ENCODE assay signal across 22 cellular contexts in the genomic region with DNA sequence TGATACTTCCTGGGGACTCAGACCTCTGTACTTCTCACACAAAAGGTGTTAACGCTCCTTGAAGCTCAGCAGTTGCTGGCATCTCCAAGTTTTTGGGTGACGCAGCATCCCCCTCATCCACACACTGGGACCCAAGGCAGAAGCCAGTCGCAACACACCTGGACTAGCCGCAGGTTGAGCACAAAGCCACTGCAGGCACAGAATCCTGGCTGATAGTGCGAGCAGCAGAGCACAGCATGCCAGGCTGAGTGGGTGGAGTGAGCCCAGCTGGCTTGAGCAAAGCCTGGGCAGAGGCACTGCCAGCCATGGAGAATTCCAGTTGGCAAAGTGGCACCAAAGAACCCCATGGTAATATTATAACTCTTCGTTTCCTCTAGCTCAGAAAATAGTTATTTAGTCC.
DNase-seq lines count a peak whose midpoint lies in the region; ATAC-seq, FAIRE-seq and TF ChIP-seq lines count a peak whose summit lies in the region.
"Had no signal": no experiment of that assay in that cellular context is flagged by ENCODE, and none has a peak within 500 bp of the region (broad histone marks: within the 10 kb centered on the region; RNA-seq: fewer than 3 reads in every experiment).

No MANE protein-coding gene starts in this region.

- H3K27me3 ChIP-seq in H1 (replicated peaks in 1 of 4; ENCODE audit: control insufficient read depth in 3 of 4, extremely low read depth in 1 of 4, insufficient read depth in 3 of 4, low read length in 3 of 4) (no peaks in the 10 kb centered on the region), heart left ventricle (no peaks in the 10 kb centered on the region)
- H3K27me3 ChIP-seq: BLaER1 had no signal

- H3K4me3 ChIP-seq in H1 (ENCODE audit: extremely low read depth in 1 of 4, insufficient read depth in 2 of 4, low read depth in 3 of 4, low read length in 4 of 4): no peak overlapping the region
- no peak overlapping the region for H3K4me3 ChIP-seq in heart left ventricle
- H3K4me3 ChIP-seq: BLaER1, GM23248 had no signal

- no peak overlapping the region for H3K14ac ChIP-seq in H1 (ENCODE audit: insufficient read length)

- no peak overlapping the region for H2AK5ac ChIP-seq in H1 (ENCODE audit: low read depth, low read length)

- no peak overlapping the region for H3K23ac ChIP-seq in H1 (ENCODE audit: insufficient read length)

- H2BK15ac ChIP-seq in H1 (ENCODE audit: low read length): no peak overlapping the region

- no peak overlapping the region for H3K18ac ChIP-seq in H1 (ENCODE audit: extremely low read depth, low read length)

- H4K5ac ChIP-seq in H1 (ENCODE audit: insufficient read length, low read depth, low read length): no peak overlapping the region

- 0 out of 4 replicates have a peak, but pooled peaks cover 0 to under 1% of the 10 kb centered on the region in 2 experiments for H3K9me3 ChIP-seq in H1 (ENCODE audit: insufficient read depth in 2 of 2, low read depth in 1 of 2, low read length in 1 of 2)
- H3K9me3 ChIP-seq in heart left ventricle: peaks cover 0 to 6% (median 0%) of the 10 kb centered on the region in 12 donors
- H3K9me3 ChIP-seq: Caco-2 had no signal

- H2AFZ ChIP-seq in H1 (ENCODE audit: low read length): 0 out of 2 replicates have a peak overlapping the region, but pooled peaks have one; percentile 40
- H2AFZ ChIP-seq: GM23248 had no signal

- H3K9me3 Mint-ChIP-seq in nephron progenitor cell: peaks cover 4% of the 10 kb centered on the region
- H3K9me3 Mint-ChIP-seq in stimulated activated effector memory CD8-positive, alpha-beta T cell treated with anti-CD3 and anti-CD28 coated beads, Interleukin-12 subunit alpha, Interleukin-12 subunit beta, amount 100 ng/mL, for 72 hours: peaks cover 2% of the 10 kb centered on the region
- H3K9me3 Mint-ChIP-seq: CD8-positive, alpha-beta T cell had no signal

- intact Hi-C loops in heart left ventricle (cut with DNase I): no loop called here

- TF ChIP-seq RAD21 in H1 (IDR thresholded peaks at IDR 0.05 in 1 of 2, conservative IDR thresholded peaks at IDR 0.05 in 1 of 2; ENCODE audit: low read depth in 2 of 2, low read length in 2 of 2): no peak

- no peaks in the 10 kb centered on the region for H3K79me1 ChIP-seq in H1 (ENCODE audit: low read depth, low read length)

- H3K36me3 ChIP-seq in H1 (ENCODE audit: control insufficient read depth in 2 of 4, insufficient read depth in 4 of 4, low read length in 3 of 4) (peaks cover 0 to 4% (median 0%) of the 10 kb centered on the region in 4 experiments; a peak in 1 of 8 replicates), heart left ventricle (no peaks in the 10 kb centered on the region)
- H3K36me3 ChIP-seq: BLaER1 had no signal

- no peak overlapping the region for H3K9ac ChIP-seq in H1 (replicated peaks in 1 of 4; ENCODE audit: extremely low read depth in 1 of 4, low read depth in 3 of 4, low read length in 3 of 4)
- H3K9ac ChIP-seq: BLaER1, GM23248 had no signal

- no peak overlapping the region for H3K4me3 Mint-ChIP-seq in nephron progenitor cell
- no peak overlapping the region for H3K4me3 Mint-ChIP-seq in stimulated activated effector memory CD8-positive, alpha-beta T cell treated with anti-CD3 and anti-CD28 coated beads, Interleukin-12 subunit alpha, Interleukin-12 subunit beta, amount 100 ng/mL, for 72 hours
- H3K4me3 Mint-ChIP-seq: B cell; CD4-positive, CD25-positive, alpha-beta regulatory T cell; CD8-positive, alpha-beta T cell; H9 had no signal

- peak; percentile 21 for ATAC-seq in stimulated activated effector memory CD8-positive, alpha-beta T cell treated with anti-CD3 and anti-CD28 coated beads, Interleukin-12 subunit alpha, Interleukin-12 subunit beta, amount 100 ng/mL, for 72 hours
- no peak for ATAC-seq in heart left ventricle
- ATAC-seq: CD8-positive, alpha-beta T cell; HCT116 had no signal

- TF ChIP-seq EP300 in H1 (IDR thresholded peaks at IDR 0.05; ENCODE audit: borderline replicate concordance in 1 of 2, low read depth in 2 of 2, low read length in 2 of 2): no peak

- no peaks in the 10 kb centered on the region for H3K4me1 Mint-ChIP-seq in nephron progenitor cell
- H3K4me1 Mint-ChIP-seq in stimulated activated effector memory CD8-positive, alpha-beta T cell treated with anti-CD3 and anti-CD28 coated beads, Interleukin-12 subunit alpha, Interleukin-12 subunit beta, amount 100 ng/mL, for 72 hours: no peaks in the 10 kb centered on the region
- H3K4me1 Mint-ChIP-seq: B cell; CD4-positive, CD25-positive, alpha-beta regulatory T cell; H9 had no signal

- no peaks in the 10 kb centered on the region for H3K36me3 Mint-ChIP-seq in nephron progenitor cell (ENCODE audit: low read depth)
- H3K36me3 Mint-ChIP-seq in stimulated activated effector memory CD8-positive, alpha-beta T cell treated with anti-CD3 and anti-CD28 coated beads, Interleukin-12 subunit alpha, Interleukin-12 subunit beta, amount 100 ng/mL, for 72 hours: no peaks in the 10 kb centered on the region
- H3K36me3 Mint-ChIP-seq: CD4-positive, CD25-positive, alpha-beta regulatory T cell; CD8-positive, alpha-beta T cell had no signal

- no peaks in the 10 kb centered on the region for H3K27me3 Mint-ChIP-seq in nephron progenitor cell (ENCODE audit: low read depth, poor library complexity)
- H3K27me3 Mint-ChIP-seq: B cell; CD4-positive, CD25-positive, alpha-beta regulatory T cell had no signal

- H3K4ac ChIP-seq in H1 (replicated peaks; ENCODE audit: insufficient read length, low read depth, low read length): no peak overlapping the region

- no peak overlapping the region for H3K56ac ChIP-seq in H1 (replicated peaks; ENCODE audit: insufficient read length, low read depth, low read length)

- H2BK5ac ChIP-seq in H1 (ENCODE audit: low read depth, low read length): no peak overlapping the region

- no peak overlapping the region for H4K8ac ChIP-seq in H1 (ENCODE audit: extremely low read depth, insufficient read depth, low read length)

- in situ Hi-C loops in G401 (cut with HindIII; ENCODE audit: low sequenced_read_pairs): no loop called here

- no peaks in the 10 kb centered on the region for H4K20me1 ChIP-seq in H1 (replicated peaks in 1 of 2; ENCODE audit: control insufficient read depth in 1 of 2, insufficient read depth in 2 of 2, low read length in 2 of 2)
- H4K20me1 ChIP-seq: BLaER1 had no signal

- no peak overlapping the region for H2BK120ac ChIP-seq in H1 (replicated peaks; ENCODE audit: low read depth, low read length)

- H3K27ac ChIP-seq in H1 (ENCODE audit: low read depth, low read length) (no peak overlapping the region), heart left ventricle (no peak overlapping the region)
- H3K27ac ChIP-seq: BLaER1, C4-2B, GM23248 had no signal

- no peak overlapping the region for H3K4me2 ChIP-seq in H1 (ENCODE audit: insufficient read depth in 1 of 2, low read depth in 2 of 2, low read length in 2 of 2)
- H3K4me2 ChIP-seq: BLaER1 had no signal

- POLR2A ChIA-PET in H1 (lab: Charles Lee; ENCODE audit: partially characterized antibody): no interaction called here

- DNase-seq in G401 (ENCODE audit: low spot score) (peak; percentile 5), H1 (ENCODE audit: low read depth in 1 of 2, low spot score in 2 of 2) (no peak), nephron progenitor cell (no peak), GM19240 (ENCODE audit: insufficient read length, low spot score) (no peak), activated T-cell treated with anti-CD3 and anti-CD28 coated beads for 4 hours (no peak), GM03348 (ENCODE audit: low spot score) (no peak), heart left ventricle (no peak)
- no peak for DNase-seq in stimulated activated effector memory CD8-positive, alpha-beta T cell treated with anti-CD3 and anti-CD28 coated beads, Interleukin-12 subunit alpha, Interleukin-12 subunit beta, amount 100 ng/mL, for 72 hours (ENCODE audit: low spot score in 2 of 2)
- DNase-seq: Caco-2; CD4-positive, CD25-positive, alpha-beta regulatory T cell; CD8-positive, alpha-beta T cell; DMS153; DMS79; EL; GF-D8; GM23248; H9 had no signal

- peak overlapping the region; percentile 48 for H4K91ac ChIP-seq in H1 (replicated peaks; ENCODE audit: insufficient read length, low read length)

- FAIRE-seq in H1 (lab: Jason Lieb, UNC): no peak
- FAIRE-seq: GM12892 had no signal

- H2BK20ac ChIP-seq in H1 (ENCODE audit: low read length): no peak overlapping the region

- no peaks in the 10 kb centered on the region for H3K23me2 ChIP-seq in H1 (ENCODE audit: low read depth, low read length)

- WGBS in H1 (ENCODE audit: extremely low coverage in 1 of 2, insufficient coverage in 1 of 2, insufficient read length in 1 of 2, insufficient replicate concordance in 2 of 2, low coverage in 1 of 2, low lambda C conversion rate in 2 of 2, missing lambda C conversion rate in 1 of 2), 2 experiments: 90% methylated on average over 6 of the region's 6 CpGs; no CpG with 5 or more reads in 1 of the 2 experiments
- 79 to 85% (median 83%) methylated on average over 5 to 6 of the region's 6 CpGs for WGBS in heart left ventricle, 4 donors

- no peak for TF ChIP-seq CTCF in H1 (IDR thresholded peaks at IDR 0.05; ENCODE audit: control extremely low read depth in 1 of 3, insufficient read depth in 1 of 3, low read depth in 1 of 3, low read length in 3 of 3)
- TF ChIP-seq CTCF in nephron progenitor cell (IDR thresholded peaks at IDR 0.05): no peak
- no peak for TF ChIP-seq CTCF in heart left ventricle (IDR thresholded peaks at IDR 0.05)

- no peaks in the 10 kb centered on the region for H3K79me2 ChIP-seq in H1 (ENCODE audit: control insufficient read depth in 1 of 2, insufficient read depth in 2 of 2, low read length in 2 of 2)

- H2BK12ac ChIP-seq in H1 (ENCODE audit: low read depth, low read length): no peak overlapping the region

- CTCF ChIA-PET in H1 (lab: Charles Lee; ENCODE audit: partially characterized antibody): interaction anchor here (0.6 to 1.3 kb wide), 2 partner anchors 372 to 1858 kb away, joined by 3 to 4 read pairs; no protein-coding TSS in a partner anchor

- peak overlapping the region; percentile 64 for H3K27ac Mint-ChIP-seq in nephron progenitor cell
- no peak overlapping the region for H3K27ac Mint-ChIP-seq in stimulated activated effector memory CD8-positive, alpha-beta T cell treated with anti-CD3 and anti-CD28 coated beads, Interleukin-12 subunit alpha, Interleukin-12 subunit beta, amount 100 ng/mL, for 72 hours
- H3K27ac Mint-ChIP-seq: B cell; CD4-positive, CD25-positive, alpha-beta regulatory T cell; CD8-positive, alpha-beta T cell; H9 had no signal

- TF ChIP-seq POLR2A in H1 (IDR thresholded peaks at IDR 0.05; ENCODE audit: control extremely low read depth in 1 of 2, low read depth in 2 of 2, low read length in 2 of 2) (no peak), heart left ventricle (IDR thresholded peaks at IDR 0.05) (no peak)

- H3K4me1 ChIP-seq in H1 (replicated peaks in 1 of 4; ENCODE audit: control insufficient read depth in 3 of 4, insufficient read depth in 4 of 4, low read length in 3 of 4): no peaks in the 10 kb centered on the region
- no peaks in the 10 kb centered on the region for H3K4me1 ChIP-seq in heart left ventricle
- H3K4me1 ChIP-seq: BLaER1, Caco-2 had no signal
